ENCODE assay signal across 8 cellular contexts in genomic region chr19:56121180-56122167, GRCh38. TPM values are rescaled to one million over a fixed set of nuclear protein-coding genes. Genes with fewer than 3 reads are reported as not detected.
A peak's percentile ranks its signal among the peaks of the same experiment; 100 is the strongest.
DNase-seq lines count a peak whose midpoint lies in the region; ATAC-seq and TF ChIP-seq lines count a peak whose summit lies in the region.

ZNF787 (minus strand) TSS chr19:56121295; CDS start chr19:56103217, 18,078 bp downstream.

- H2BK120ac ChIP-seq in IMR-90 (ENCODE audit: low read depth, low read length) = peak within 1 kb of the TSS; percentile 53

- H3K79me1 ChIP-seq in IMR-90 (ENCODE audit: low read depth in 1 of 2, low read length in 2 of 2) = peaks cover 0 to 29% of the 10 kb centered on the region in 2 experiments; a peak in 2 of 4 replicates

- peak within 1 kb of the TSS; percentile 99 for H3K27ac ChIP-seq in IMR-90 (ENCODE audit: insufficient read depth, low read length)

- peak within 1 kb of the TSS; percentile 88 for H3K4me2 ChIP-seq in IMR-90 (ENCODE audit: low read depth, low read length)

- H3K36me3 ChIP-seq in IMR-90 (ENCODE audit: control insufficient read depth, insufficient read depth, low read length) = peaks cover 7% of the 10 kb centered on the region; the same call in 1 of the 2 replicates
- no peaks in the 10 kb centered on the region for H3K36me3 ChIP-seq in mucosa of descending colon (ENCODE audit: low read depth)

- TF ChIP-seq POLR2A in IMR-90 (IDR thresholded peaks at IDR 0.05; ENCODE audit: low read depth, low read length) = peak; percentile 65

- H4K91ac ChIP-seq in IMR-90 (ENCODE audit: insufficient read depth, low read depth, low read length) = peak within 1 kb of the TSS; percentile 91

- CTCF ChIA-PET in IMR-90 (lab: Yijun Ruan, JAX) = no interaction called here

- 0 out of 2 replicates have a peak within 1 kb of the TSS, but pooled peaks have one; percentile 40 for H2BK20ac ChIP-seq in IMR-90 (ENCODE audit: low read depth, low read length)

- peak within 1 kb of the TSS; percentile 92 for H2BK5ac ChIP-seq in IMR-90 (ENCODE audit: low read depth, low read length, poor library complexity, severe bottlenecking)

- intact Hi-C loops in IMR-90 (cut with micrococcal nuclease) = loop anchor here (2.0 kb wide), 2 partner anchors 19 to 41 kb away; partner anchors contain the start of gene ZNF444
- intact Hi-C loops in mucosa of descending colon (cut with DNase I, micrococcal nuclease) = no loop called here

- H3K4ac ChIP-seq in IMR-90 (ENCODE audit: low read depth, low read length) = peak within 1 kb of the TSS; percentile 86

- H3K4me1 ChIP-seq in IMR-90 (ENCODE audit: control insufficient read depth, insufficient read depth, low read length) (peaks cover 15% of the 10 kb centered on the region), mucosa of descending colon (ENCODE audit: low read depth) (peaks cover 43% of the 10 kb centered on the region)

- H3K9me1 ChIP-seq in IMR-90 (ENCODE audit: insufficient read depth, low read length) = peaks cover 17% of the 10 kb centered on the region

- peak within 1 kb of the TSS; percentile 94 for H2AFZ ChIP-seq in IMR-90 (replicated peaks; ENCODE audit: low read length, poor library complexity)

- H3K9ac ChIP-seq in IMR-90 (ENCODE audit: low read depth, low read length) = peak within 1 kb of the TSS; percentile 97

- peaks cover 40% of the 10 kb centered on the region for H4K20me1 ChIP-seq in IMR-90 (ENCODE audit: insufficient read depth, low read length)

- in situ Hi-C loops in IMR-90 (cut with MboI; ENCODE audit: low sequenced_read_pairs) = no loop called here

- H3K9me3 ChIP-seq in IMR-90 (ENCODE audit: control insufficient read depth, insufficient read depth, low read length) = no peaks in the 10 kb centered on the region
- no peaks in the 10 kb centered on the region for H3K9me3 ChIP-seq in mucosa of descending colon

- peak within 1 kb of the TSS; percentile 100 for H2AK9ac ChIP-seq in IMR-90 (replicated peaks; ENCODE audit: low read depth, low read length, poor library complexity)

- H4K5ac ChIP-seq in IMR-90 (ENCODE audit: low read depth, low read length) = peak within 1 kb of the TSS; percentile 96

- DNase-seq in DMS 273 (lab: John Stamatoyannopoulos, UW; ENCODE audit: unreplicated experiment) = peak; percentile 99
- peak; percentile 96 for DNase-seq in IMR-90
- DNase-seq in OCI-M1 (lab: John Stamatoyannopoulos, UW) = peak; percentile 99
- peak; percentile 98 for DNase-seq in activated T-cell treated with anti-CD3 and anti-CD28 coated beads for 24 hours (ENCODE audit: low read depth)
- peak; percentile 95 for DNase-seq in epidermal melanocyte (ENCODE audit: insufficient read length, low spot score)
- peak; percentile 97 to 99 (median 99) for DNase-seq in mucosa of descending colon
- DNase-seq in stimulated activated CD8-positive, alpha-beta memory T cell treated with anti-CD3 and anti-CD28 coated beads, Interleukin-4, amount 100 ng/mL, for 24 hours (ENCODE audit: low read depth) = peak; percentile 97

- peak within 1 kb of the TSS; percentile 96 for H2AK5ac ChIP-seq in IMR-90 (ENCODE audit: low read depth, low read length)

- H4K8ac ChIP-seq in IMR-90 (ENCODE audit: low read depth in 2 of 2, low read length in 2 of 2) = peak within 1 kb of the TSS; percentile 95 to 99

- no TSS peak for BruUV-seq in IMR-90 (replicated peaks; lab: Mats Ljungman, UMichigan)

- H3K56ac ChIP-seq in IMR-90 (ENCODE audit: extremely low read depth, insufficient read depth, low read length) = peak within 1 kb of the TSS; percentile 80

- no peak within 1 kb of the TSS for H2BK15ac ChIP-seq in IMR-90 (ENCODE audit: low read depth, low read length)

- POLR2A ChIA-PET in IMR-90 (lab: Charles Lee; ENCODE audit: unreplicated experiment) = interaction anchor here (0.5 to 1.4 kb wide), 4 partner anchors 13 to 1911 kb away, joined by 3 to 8 read pairs (median 6); partner anchors contain the start of gene ZNF444

- H3K4me3 ChIP-seq in IMR-90 (ENCODE audit: insufficient read depth, low read depth, low read length) (peak within 1 kb of the TSS; percentile 89), mucosa of descending colon (peak within 1 kb of the TSS; percentile 68)

- peak within 1 kb of the TSS; percentile 43 for H3K18ac ChIP-seq in IMR-90 (ENCODE audit: low read depth, low read length)

- peak within 1 kb of the TSS; percentile 65 for H3K23ac ChIP-seq in IMR-90 (ENCODE audit: low read depth, low read length)

- H3K27me3 ChIP-seq in IMR-90 (ENCODE audit: control insufficient read depth, insufficient read depth, low read length) = no peaks in the 10 kb centered on the region

- 0 out of 2 replicates have a peak, but pooled peaks have one; percentile 2 for TF ChIP-seq RAD21 in IMR-90 (IDR thresholded peaks at IDR 0.05; ENCODE audit: low read length)

- peak within 1 kb of the TSS; percentile 91 for H3K14ac ChIP-seq in IMR-90 (replicated peaks; ENCODE audit: low read depth, low read length)

- ATAC-seq in GM21528 (IDR thresholded peaks at IDR 0.05; ENCODE audit: low FRiP score, unreplicated experiment) (peak; percentile 71), IMR-90 (ENCODE audit: low read depth) (peak; percentile 85), mucosa of descending colon (peak; percentile 85)

- TF ChIP-seq CTCF in IMR-90 (conservative IDR thresholded peaks at IDR 0.05; ENCODE audit: low read depth, low read length) = 0 out of 2 replicates have a peak, but pooled peaks have one; percentile 1
- no peak for TF ChIP-seq CTCF in mucosa of descending colon (IDR thresholded peaks at IDR 0.05)

- 0% methylated on average over 13 of the region's 74 CpGs; no CpG with 5 or more reads in 1 of the 2 experiments for WGBS in IMR-90 (ENCODE audit: extremely low coverage in 2 of 2, insufficient read length in 1 of 2), 2 experiments

- dilution Hi-C loops in IMR-90 (cut with HindIII; ENCODE audit: low sequenced_read_pairs, unreplicated experiment) = no loop called here

TF ChIP-seq in IMR-90, 13 proteins besides CTCF, POLR2A, EP300 and RAD21:
- TF ChIP-seq MXI1 (IDR thresholded peaks at IDR 0.05; ENCODE audit: borderline replicate concordance, low read depth, low read length) = peak; percentile 33; the same call in 1 of the 2 replicates
- no peak for TF ChIP-seq FOS (IDR thresholded peaks at IDR 0.05; ENCODE audit: low read depth, low read length)
- peak; percentile 93 for TF ChIP-seq MAZ (IDR thresholded peaks at IDR 0.05; ENCODE audit: borderline replicate concordance, low read depth, low read length)

RNA-seq across cellular contexts. Expression of gene ZNF787, which starts in this region (rescaled TPM):
- total RNA-seq in IMR-90 (2012; rRNA removed) (4.8 and 5.6 TPM in 2 replicates), mucosa of descending colon (10 to 100 TPM; 49.1 to 61.2 (median 56.1) TPM)
- 11.2 and 17.7 TPM in 2 replicates for polyA plus RNA-seq in IMR-90 (2012; rRNA removed)
- polyA plus RNA-seq in IMR-90 (2012; cell fraction: cytosol; rRNA removed) = 5.0 and 14.2 TPM in 2 replicates
- 13.5 and 27.0 TPM in 2 replicates for polyA plus RNA-seq in IMR-90 (2012; cell fraction: nucleus; rRNA removed; ENCODE audit: low replicate concordance)

Comparison
In these comparisons a context has a peak if more than half of its experiments do, and no peak if none do; other contexts are left out.
1. Peak in every context shown above with its lines: DNase-seq, ATAC-seq, H3K4me3 ChIP-seq and H3K27ac ChIP-seq.